ENCODE assay signal across 24 cellular contexts in genomic region chr4:164770051-164770724, GRCh38. TPM values are rescaled to one million over a fixed set of nuclear protein-coding genes. Genes with fewer than 3 reads are reported as not detected.
"Had no signal": no experiment of that assay in that cellular context is flagged by ENCODE, and none has a peak within 500 bp of the region (broad histone marks: within the 10 kb centered on the region; RNA-seq: fewer than 3 reads in every experiment).

No MANE protein-coding gene starts in this region.

- H3K27ac ChIP-seq: brain microvascular endothelial cell, coronary artery, right atrium auricular region, skin epidermis, suprapubic skin had no signal

- H3K9me3 ChIP-seq: right atrium auricular region, suprapubic skin had no signal

- H3K27me3 ChIP-seq: brain microvascular endothelial cell, right atrium auricular region, suprapubic skin had no signal

- ATAC-seq: activated CD8-positive, alpha-beta memory T cell treated with anti-CD3 and anti-CD28 coated beads, Interleukin-2, amount 10 ng/mL, durations not matched to agents 7 days and 5 days; activated naive CD8-positive, alpha-beta T cell treated with anti-CD3 and anti-CD28 coated beads, Interleukin-2, amount 50 U/mL, for 24 hours; stimulated activated naive CD8-positive, alpha-beta T cell treated with anti-CD3 and anti-CD28 coated beads, Interleukin-15, amount 100 ng/mL, for 72 hours had no signal

- DNase-seq: activated B cell treated with CpG ODN at 0.5 μM for 24 hours; activated CD4-positive, alpha-beta memory T cell treated with anti-CD3 and anti-CD28 coated beads, Interleukin-2, amount 10 ng/mL, durations not matched to agents 7 days and 5 days; activated CD4-positive, alpha-beta T cell treated with anti-CD3 and anti-CD28 coated beads for 48 hours; activated CD8-positive, alpha-beta memory T cell treated with anti-CD3 and anti-CD28 coated beads, Interleukin-2, amount 10 ng/mL, durations not matched to agents 7 days and 5 days; activated naive CD4-positive, alpha-beta T cell treated with anti-CD3 and anti-CD28 coated beads, Interleukin-2, amount 10 ng/mL, durations not matched to agents 7 days and 5 days; activated naive CD8-positive, alpha-beta T cell treated with anti-CD3 and anti-CD28 coated beads, Interleukin-2, amount 50 U/mL, for 24 hours; activated T-cell treated with anti-CD3 and anti-CD28 coated beads, Interleukin-2, amount 50 U/mL, for 1 hour; anterior cingulate cortex; brain microvascular endothelial cell; foreskin melanocyte; glutamatergic neuron; hippocampal formation; occipital lobe; stimulated activated CD4-positive, alpha-beta T cell treated with anti-CD3 and anti-CD28 coated beads, Interleukin-15, amount 100 ng/mL, for 24 hours; stimulated activated CD4-positive, alpha-beta T cell treated with anti-CD3 and anti-CD28 coated beads, Interleukin-4, amount 100 ng/mL, for 1 hour; stimulated activated naive CD8-positive, alpha-beta T cell treated with anti-CD3 and anti-CD28 coated beads, Interleukin-15, amount 100 ng/mL, for 72 hours had no signal

- H3K36me3 ChIP-seq: brain microvascular endothelial cell, right atrium auricular region, suprapubic skin had no signal

- H3K4me1 ChIP-seq: right atrium auricular region, suprapubic skin had no signal

- H3K4me3 ChIP-seq: coronary artery, right atrium auricular region, skin epidermis, suprapubic skin had no signal

RNA-seq across cellular contexts. Expression of gene SMIM31, which starts 16.3 kb away (rescaled TPM):
- total RNA-seq: activated B cell treated with CpG ODN at 0.5 μM for 24 hours; activated CD4-positive, alpha-beta memory T cell treated with anti-CD3 and anti-CD28 coated beads, Interleukin-2, amount 10 ng/mL, durations not matched to agents 7 days and 5 days; activated CD8-positive, alpha-beta memory T cell treated with anti-CD3 and anti-CD28 coated beads, Interleukin-2, amount 10 ng/mL, durations not matched to agents 7 days and 5 days; epithelial cell of proximal tubule; fibroblast of lung; occipital lobe; progenitor cell of endocrine pancreas; right atrium auricular region; suprapubic skin had no signal
- polyA plus RNA-seq: fibroblast of lung, neural cell had no signal
